In genomic region chr3:9211155-9211950, GRCh38 we compare ENCODE assay signal across 17 cellular contexts. TPM values are rescaled to one million over a fixed set of nuclear protein-coding genes. Genes with fewer than 3 reads are reported as not detected.
DNase-seq lines count a peak whose midpoint lies in the region; ATAC-seq, FAIRE-seq and TF ChIP-seq lines count a peak whose summit lies in the region.
"Had no signal": no experiment of that assay in that cellular context is flagged by ENCODE, and none has a peak within 500 bp of the region (broad histone marks: within the 10 kb centered on the region; RNA-seq: fewer than 3 reads in every experiment).

No MANE protein-coding gene starts in this region.

- no peak overlapping the region for H3K4me3 ChIP-seq in cardiac fibroblast (replicated peaks in 1 of 2; ENCODE audit: low read depth in 2 of 2, low read length in 2 of 2)
- H3K4me3 ChIP-seq: heart right ventricle, tibial artery had no signal

- DNase-seq in ELR (ENCODE audit: low read depth) (peak; percentile 63), HT1080 (ENCODE audit: low read depth) (peak; percentile 74), cardiac fibroblast (ENCODE audit: low read depth in 2 of 2) (peak; percentile 14 to 19), myocyte (ENCODE audit: low read depth) (peak; percentile 13), RCC 7860 (ENCODE audit: low spot score) (no peak), globus pallidus (ENCODE audit: low spot score) (no peak), NCI-H2081 treated with DMSO at 0.1 percent for 48 hours (lab: John Stamatoyannopoulos, UW) (no peak)
- DNase-seq: amygdala; CD8-positive, alpha-beta memory T cell; effector memory CD4-positive, alpha-beta T cell; heart right ventricle; left ventricle myocardium superior; NCI-H1417; NCI-H526; tibial artery had no signal

- TF ChIP-seq CTCF in cardiac fibroblast (IDR thresholded peaks at IDR 0.05; ENCODE audit: low read depth, low read length) = no peak

- no peak for FAIRE-seq in RCC 7860 (lab: Jason Lieb, UNC)
- FAIRE-seq: HepG2 had no signal

- ATAC-seq in HG02870 (IDR thresholded peaks at IDR 0.05; ENCODE audit: unreplicated experiment) = no peak
- ATAC-seq: heart right ventricle, HepG2, left ventricle myocardium superior had no signal

RNA-seq across cellular contexts. Expression of gene SRGAP3, which starts 38.1 kb away (rescaled TPM):
- 0.37 and 0.69 TPM in 2 replicates for total RNA-seq in HT1080 (2014; rRNA removed; shearing (Covaris generic))
- 1.1 and 4.0 TPM in 2 replicates for polyA plus RNA-seq in HT1080 (2015; cell fraction: cytosol; rRNA removed)
- 3.5 and 6.0 TPM in 2 replicates for polyA plus RNA-seq in HT1080 (2015; cell fraction: nucleus; rRNA removed)
- total RNA-seq in myocyte = 5.3 and 5.9 TPM in 2 replicates
- 2.0 TPM for polyA plus RNA-seq in myocyte (2012)

Comparison
In these comparisons a context has a peak if more than half of its experiments do, and no peak if none do; other contexts are left out.
1. DNase-seq: peak in ELR (single experiment), HT1080 (single experiment), cardiac fibroblast (2 of 2) and myocyte (single experiment); none in RCC 7860 (single experiment), globus pallidus (single experiment) and NCI-H2081 treated with DMSO at 0.1 percent for 48 hours (single experiment).